Comparison of ENCODE assay signal across 14 cellular contexts in the genomic region with DNA sequence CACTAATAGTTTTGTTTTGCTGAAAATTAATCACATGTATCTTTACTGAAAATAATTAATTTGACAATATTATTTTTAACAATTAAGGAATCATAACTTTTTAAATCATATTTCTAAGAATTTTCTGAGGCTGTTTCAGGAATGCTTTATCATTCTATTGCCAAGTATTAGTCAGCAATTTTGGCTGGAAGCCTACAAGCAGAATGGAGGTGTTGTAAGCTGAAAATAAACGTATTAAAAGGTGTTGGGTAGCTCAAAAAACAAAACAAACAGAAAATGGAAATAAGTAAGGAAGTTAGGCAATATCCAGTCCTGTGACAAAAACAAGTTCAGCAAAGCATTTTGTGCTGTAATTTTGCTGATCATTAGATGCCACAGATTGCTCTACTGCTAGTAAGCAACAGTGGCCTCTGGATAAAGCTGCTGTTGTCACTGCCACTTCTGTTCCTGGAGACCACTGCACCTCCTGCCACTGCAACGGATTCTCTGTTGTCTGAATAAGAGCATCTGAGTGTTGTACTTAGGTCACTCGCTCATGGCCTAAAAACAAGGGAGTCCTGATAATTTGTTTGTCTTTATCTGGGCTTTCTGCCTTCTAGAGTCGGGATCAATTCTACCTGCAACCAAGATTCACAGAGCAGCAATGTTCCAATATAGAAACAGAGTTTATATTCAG.
DNase-seq lines count a peak whose midpoint lies in the region; ATAC-seq, FAIRE-seq and TF ChIP-seq lines count a peak whose summit lies in the region.
"Had no signal": no experiment of that assay in that cellular context is flagged by ENCODE, and none has a peak within 500 bp of the region (broad histone marks: within the 10 kb centered on the region; RNA-seq: fewer than 3 reads in every experiment).

No MANE protein-coding gene starts in this region.

- H3K4me2 ChIP-seq in PC-3 (ENCODE audit: low read length) (peak overlapping the region; percentile 38; the same call in 1 of the 2 replicates), H1 (ENCODE audit: insufficient read depth in 1 of 2, low read depth in 2 of 2, low read length in 2 of 2) (no peak overlapping the region), mesenchymal stem cell (ENCODE audit: low read length, poor library complexity, severe bottlenecking) (no peak overlapping the region)

- H2BK15ac ChIP-seq in H1 (ENCODE audit: low read length) (no peak overlapping the region), mesenchymal stem cell (ENCODE audit: low read depth, poor library complexity, severe bottlenecking) (no peak overlapping the region)

- FAIRE-seq in H54 (lab: Jason Lieb, UNC) (peak; percentile 75), H1 (lab: Jason Lieb, UNC) (no peak)

- H3K79me2 ChIP-seq in PC-3 (ENCODE audit: low read length), result no peaks in the 10 kb centered on the region
- no peaks in the 10 kb centered on the region for H3K79me2 ChIP-seq in H1 (ENCODE audit: control insufficient read depth in 1 of 2, insufficient read depth in 2 of 2, low read length in 2 of 2)

- H3K56ac ChIP-seq in H1 (replicated peaks; ENCODE audit: insufficient read length, low read depth, low read length), result no peak overlapping the region

- H3K79me1 ChIP-seq in H1 (ENCODE audit: low read depth, low read length), result no peaks in the 10 kb centered on the region
- H3K79me1 ChIP-seq in mesenchymal stem cell (replicated peaks; ENCODE audit: low read length, poor library complexity, severe bottlenecking), result no peaks in the 10 kb centered on the region

- BruUV-seq in PC-3 (replicated peaks; lab: Mats Ljungman, UMichigan), result no TSS peak

- H3K27ac ChIP-seq in PC-3 (ENCODE audit: low read length) (no peak overlapping the region), H1 (ENCODE audit: low read depth, low read length) (no peak overlapping the region), mesenchymal stem cell (ENCODE audit: low read length, poor library complexity, severe bottlenecking) (no peak overlapping the region), heart left ventricle (no peak overlapping the region)
- H3K27ac ChIP-seq: cardiac muscle cell, heart right ventricle, thyroid gland had no signal

- TF ChIP-seq POLR2A in H54 (IDR thresholded peaks at IDR 0.05; ENCODE audit: low read depth, low read length) (no peak), H1 (IDR thresholded peaks at IDR 0.05; ENCODE audit: control extremely low read depth in 1 of 2, low read depth in 2 of 2, low read length in 2 of 2) (no peak), heart left ventricle (IDR thresholded peaks at IDR 0.05) (no peak)

- 88% methylated on average over 4 of the region's 4 CpGs; no CpG with 5 or more reads in 1 of the 2 experiments for WGBS in H1 (ENCODE audit: extremely low coverage in 1 of 2, insufficient coverage in 1 of 2, insufficient read length in 1 of 2, insufficient replicate concordance in 2 of 2, low coverage in 1 of 2, low lambda C conversion rate in 2 of 2, missing lambda C conversion rate in 1 of 2), 2 experiments
- 84% methylated on average over 3 of the region's 4 CpGs for WGBS in mesenchymal stem cell
- 48 to 54% (median 51%) methylated on average over 4 of the region's 4 CpGs for WGBS in heart left ventricle, 4 donors

- no peak overlapping the region for H3K23ac ChIP-seq in H1 (ENCODE audit: insufficient read length)
- no peak overlapping the region for H3K23ac ChIP-seq in mesenchymal stem cell (ENCODE audit: low read length in 2 of 2)

- H3K14ac ChIP-seq in H1 (ENCODE audit: insufficient read length) (no peak overlapping the region), mesenchymal stem cell (ENCODE audit: low read length in 2 of 2) (no peak overlapping the region)

- H2AK5ac ChIP-seq in H1 (ENCODE audit: low read depth, low read length), result no peak overlapping the region
- H2AK5ac ChIP-seq in mesenchymal stem cell (ENCODE audit: low read length, severe bottlenecking), result no peak overlapping the region

- H3K4me3 ChIP-seq in PC-3 (ENCODE audit: low read length), result no peak overlapping the region
- no peak overlapping the region for H3K4me3 ChIP-seq in H1 (ENCODE audit: extremely low read depth in 1 of 4, insufficient read depth in 2 of 4, low read depth in 3 of 4, low read length in 4 of 4)
- no peak overlapping the region for H3K4me3 ChIP-seq in mesenchymal stem cell (ENCODE audit: insufficient read depth in 1 of 2, low read depth in 1 of 2, low read length in 2 of 2)
- H3K4me3 ChIP-seq in heart left ventricle, result no peak overlapping the region
- H3K4me3 ChIP-seq: cardiac muscle cell, heart right ventricle, thyroid gland had no signal

- no peaks in the 10 kb centered on the region for H3K23me2 ChIP-seq in H1 (ENCODE audit: low read depth, low read length)

- H3K4ac ChIP-seq in H1 (replicated peaks; ENCODE audit: insufficient read length, low read depth, low read length), result no peak overlapping the region
- H3K4ac ChIP-seq in mesenchymal stem cell (ENCODE audit: low read depth in 1 of 2, low read length in 2 of 2), result no peak overlapping the region

- no peaks in the 10 kb centered on the region for H3K9me3 ChIP-seq in PC-3 (ENCODE audit: low read length)
- no peaks in the 10 kb centered on the region for H3K9me3 ChIP-seq in H1 (ENCODE audit: insufficient read depth in 2 of 2, low read depth in 1 of 2, low read length in 1 of 2)
- no peaks in the 10 kb centered on the region for H3K9me3 ChIP-seq in mesenchymal stem cell (ENCODE audit: control insufficient read depth, low read length)
- no peaks in the 10 kb centered on the region for H3K9me3 ChIP-seq in heart left ventricle
- H3K9me3 ChIP-seq: heart right ventricle, thyroid gland had no signal

- no peak overlapping the region; the same call in 1 of the 2 replicates for H2BK12ac ChIP-seq in H1 (ENCODE audit: low read depth, low read length)
- no peak overlapping the region for H2BK12ac ChIP-seq in mesenchymal stem cell (ENCODE audit: low read length in 2 of 2)

- H4K20me1 ChIP-seq in PC-3 (ENCODE audit: low read length) (no peaks in the 10 kb centered on the region), H1 (replicated peaks in 1 of 2; ENCODE audit: control insufficient read depth in 1 of 2, insufficient read depth in 2 of 2, low read length in 2 of 2) (no peaks in the 10 kb centered on the region)

- TF ChIP-seq CTCF in PC-3 (conservative IDR thresholded peaks at IDR 0.05; ENCODE audit: low read depth, low read length) (no peak), H1 (IDR thresholded peaks at IDR 0.05; ENCODE audit: control extremely low read depth in 1 of 3, insufficient read depth in 1 of 3, low read depth in 1 of 3, low read length in 3 of 3) (no peak), heart left ventricle (IDR thresholded peaks at IDR 0.05) (no peak)

- no peak for TF ChIP-seq EP300 in H1 (IDR thresholded peaks at IDR 0.05; ENCODE audit: borderline replicate concordance in 1 of 2, low read depth in 2 of 2, low read length in 2 of 2)

- H2AFZ ChIP-seq in PC-3 (ENCODE audit: low read length) (no peak overlapping the region), H1 (ENCODE audit: low read length) (peak overlapping the region; percentile 86; the same call in 1 of the 2 replicates), mesenchymal stem cell (ENCODE audit: low read depth, low read length) (no peak overlapping the region)

- CTCF ChIA-PET in PC-3 (lab: Charles Lee), result no interaction called here
- CTCF ChIA-PET in H1 (lab: Charles Lee; ENCODE audit: partially characterized antibody), result interaction anchor here (0.6 to 1.3 kb wide), 3 partner anchors 71 to 1773 kb away, joined by 3 read pairs; no protein-coding TSS in a partner anchor

- H3K9ac ChIP-seq in PC-3 (ENCODE audit: low read length), result no peak overlapping the region
- H3K9ac ChIP-seq in H1 (replicated peaks in 1 of 4; ENCODE audit: extremely low read depth in 1 of 4, low read depth in 3 of 4, low read length in 3 of 4), result no peak overlapping the region
- H3K9ac ChIP-seq in mesenchymal stem cell (ENCODE audit: low read length), result no peak overlapping the region

- DNase-seq in H54 (ENCODE audit: insufficient read length, low spot score), result no peak
- peak; percentile 67 for DNase-seq in PC-3
- no peak for DNase-seq in H1 (ENCODE audit: low read depth in 1 of 2, low spot score in 2 of 2)
- peak; percentile 3 for DNase-seq in mesenchymal stem cell
- no peak for DNase-seq in NCI-H69 (lab: John Stamatoyannopoulos, UW)
- no peak for DNase-seq in heart left ventricle
- no peak for DNase-seq in midbrain (lab: John Stamatoyannopoulos, UW)
- DNase-seq: activated gamma-delta T cell treated with Interleukin-2 at 50 U/mL for 16 hours, heart right ventricle, left cardiac atrium, MV-4-11, thyroid gland had no signal

- H2BK5ac ChIP-seq in H1 (ENCODE audit: low read depth, low read length), result no peak overlapping the region
- H2BK5ac ChIP-seq in mesenchymal stem cell (ENCODE audit: low read depth, low read length, poor library complexity, severe bottlenecking), result no peak overlapping the region

- H2BK120ac ChIP-seq in H1 (replicated peaks; ENCODE audit: low read depth, low read length), result no peak overlapping the region
- no peak overlapping the region for H2BK120ac ChIP-seq in mesenchymal stem cell (ENCODE audit: low read depth, low read length)

- H3K27me3 ChIP-seq in PC-3 (ENCODE audit: low read length) (no peaks in the 10 kb centered on the region), H1 (replicated peaks in 1 of 4; ENCODE audit: control insufficient read depth in 3 of 4, extremely low read depth in 1 of 4, insufficient read depth in 3 of 4, low read length in 3 of 4) (no peaks in the 10 kb centered on the region), mesenchymal stem cell (ENCODE audit: control insufficient read depth in 1 of 2, insufficient read depth in 1 of 2, low read length in 2 of 2) (no peaks in the 10 kb centered on the region), heart left ventricle (no peaks in the 10 kb centered on the region)
- H3K27me3 ChIP-seq: cardiac muscle cell, heart right ventricle, thyroid gland had no signal

- POLR2A ChIA-PET in PC-3 (lab: Charles Lee; ENCODE audit: unreplicated experiment) (no interaction called here), H1 (lab: Charles Lee; ENCODE audit: partially characterized antibody) (no interaction called here)

- H3K36me3 ChIP-seq in PC-3 (ENCODE audit: low read depth, low read length) (no peaks in the 10 kb centered on the region), H1 (ENCODE audit: control insufficient read depth in 2 of 4, insufficient read depth in 4 of 4, low read length in 3 of 4) (no peaks in the 10 kb centered on the region), mesenchymal stem cell (ENCODE audit: control insufficient read depth in 1 of 2, insufficient read depth in 2 of 2, low read depth in 1 of 2, low read length in 2 of 2) (no peaks in the 10 kb centered on the region), heart left ventricle (no peaks in the 10 kb centered on the region)
- H3K36me3 ChIP-seq: cardiac muscle cell, heart right ventricle, thyroid gland had no signal

- H4K5ac ChIP-seq in H1 (ENCODE audit: insufficient read length, low read depth, low read length), result no peak overlapping the region

- H3K18ac ChIP-seq in H1 (ENCODE audit: extremely low read depth, low read length) (no peak overlapping the region), mesenchymal stem cell (ENCODE audit: low read depth in 1 of 2, low read length in 2 of 2) (no peak overlapping the region)

- H3K9me2 ChIP-seq in PC-3 (replicated peaks; ENCODE audit: low read length), result no peaks in the 10 kb centered on the region

- H2BK20ac ChIP-seq in H1 (ENCODE audit: low read length), result no peak overlapping the region

- intact Hi-C loops in PC-3 (cut with micrococcal nuclease) (loop anchor here (10.0 kb wide), 3 partner anchors 595 to 1775 kb away; no protein-coding TSS in a partner anchor), heart left ventricle (cut with DNase I) (no loop called here)

- no peak overlapping the region for H4K91ac ChIP-seq in H1 (replicated peaks; ENCODE audit: insufficient read length, low read length)
- H4K91ac ChIP-seq in mesenchymal stem cell (ENCODE audit: low read length), result no peak overlapping the region

- no peaks in the 10 kb centered on the region for H3F3A ChIP-seq in PC-3 (ENCODE audit: low read length, unreplicated experiment)

- H3K4me1 ChIP-seq in PC-3 (ENCODE audit: insufficient read depth, low read length) (peaks cover 7% of the 10 kb centered on the region), H1 (replicated peaks in 1 of 4; ENCODE audit: control insufficient read depth in 3 of 4, insufficient read depth in 4 of 4, low read length in 3 of 4) (no peaks in the 10 kb centered on the region), mesenchymal stem cell (ENCODE audit: control insufficient read depth, insufficient read depth, low read depth, low read length) (no peaks in the 10 kb centered on the region), heart left ventricle (no peaks in the 10 kb centered on the region)
- H3K4me1 ChIP-seq: heart right ventricle, thyroid gland had no signal

- H4K8ac ChIP-seq in H1 (ENCODE audit: extremely low read depth, insufficient read depth, low read length) (no peak overlapping the region), mesenchymal stem cell (ENCODE audit: low read length) (no peak overlapping the region)

- peak; percentile 39 for ATAC-seq in PC-3
- ATAC-seq in GM18520 (IDR thresholded peaks at IDR 0.05; ENCODE audit: unreplicated experiment), result no peak
- no peak for ATAC-seq in heart left ventricle
- ATAC-seq: heart right ventricle had no signal

- TF ChIP-seq RAD21 in H1 (IDR thresholded peaks at IDR 0.05 in 1 of 2, conservative IDR thresholded peaks at IDR 0.05 in 1 of 2; ENCODE audit: low read depth in 2 of 2, low read length in 2 of 2), result no peak

Comparison
In these comparisons a context has a peak if more than half of its experiments do, and no peak if none do; other contexts are left out.
1. DNase-seq: peak in PC-3 (single experiment) and mesenchymal stem cell (single experiment); none in H54 (single experiment), H1 (0 of 2), NCI-H69 (single experiment), heart left ventricle (0 of 5) and midbrain (single experiment).